8 cellular contexts compared by ENCODE assay signal in genomic region chr9:126914458-126915280, GRCh38. TPM values are rescaled to one million over a fixed set of nuclear protein-coding genes. Genes with fewer than 3 reads are reported as not detected.
A peak's percentile ranks its signal among the peaks of the same experiment; 100 is the strongest.
DNase-seq lines count a peak whose midpoint lies in the region; ATAC-seq, FAIRE-seq and TF ChIP-seq lines count a peak whose summit lies in the region.

A gene with protein sequence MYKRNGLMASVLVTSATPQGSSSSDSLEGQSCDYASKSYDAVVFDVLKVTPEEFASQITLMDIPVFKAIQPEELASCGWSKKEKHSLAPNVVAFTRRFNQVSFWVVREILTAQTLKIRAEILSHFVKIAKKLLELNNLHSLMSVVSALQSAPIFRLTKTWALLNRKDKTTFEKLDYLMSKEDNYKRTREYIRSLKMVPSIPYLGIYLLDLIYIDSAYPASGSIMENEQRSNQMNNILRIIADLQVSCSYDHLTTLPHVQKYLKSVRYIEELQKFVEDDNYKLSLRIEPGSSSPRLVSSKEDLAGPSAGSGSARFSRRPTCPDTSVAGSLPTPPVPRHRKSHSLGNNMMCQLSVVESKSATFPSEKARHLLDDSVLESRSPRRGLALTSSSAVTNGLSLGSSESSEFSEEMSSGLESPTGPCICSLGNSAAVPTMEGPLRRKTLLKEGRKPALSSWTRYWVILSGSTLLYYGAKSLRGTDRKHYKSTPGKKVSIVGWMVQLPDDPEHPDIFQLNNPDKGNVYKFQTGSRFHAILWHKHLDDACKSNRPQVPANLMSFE (plus strand): TSS chr9:126914782. CDS start chr9:126962290, 47,508 bp downstream.

- H3K9ac ChIP-seq in kidney (ENCODE audit: low read length in 2 of 2): peak within 1 kb of the TSS in 1 of 2 donors; percentile 12

- H3K9me3 ChIP-seq in kidney (ENCODE audit: control insufficient read depth in 1 of 2, low read length in 2 of 2): no peaks in the 10 kb centered on the region

- no peak for TF ChIP-seq CTCF in kidney (IDR thresholded peaks at IDR 0.05; ENCODE audit: borderline replicate concordance, extremely low read depth, insufficient read depth)

- peak; percentile 99 for DNase-seq in Ammon's horn (ENCODE audit: low spot score)
- DNase-seq in GM19238 (ENCODE audit: insufficient read length, low spot score): peak; percentile 98
- DNase-seq in NCI-H460 (ENCODE audit: extremely low read depth, low read depth): peak; percentile 94
- DNase-seq in activated CD4-positive, alpha-beta T cell treated with anti-CD3 and anti-CD28 coated beads for 1 hour: peak; percentile 75
- peak; percentile 96 for DNase-seq in cerebellum (ENCODE audit: low spot score)
- peak; percentile 98 for DNase-seq in kidney
- peak; percentile 74 to 90 (median 77) for DNase-seq in stimulated activated CD4-positive, alpha-beta T cell treated with anti-CD3 and anti-CD28 coated beads, Interleukin-12 subunit alpha, Interleukin-12 subunit beta, amount 100 ng/mL, for 48 hours (ENCODE audit: low read depth in 2 of 3, low spot score in 1 of 3)

- H3K36me3 ChIP-seq in kidney (ENCODE audit: control insufficient read depth in 1 of 2, insufficient read depth in 2 of 2, low read length in 2 of 2): no peaks in the 10 kb centered on the region

- H3K27ac ChIP-seq in kidney (ENCODE audit: low read depth in 2 of 2, low read length in 2 of 2): peak within 1 kb of the TSS in 1 of 2 donors; percentile 65

- FAIRE-seq in kidney (lab: Jason Lieb, UNC): no peak

- H3K4me3 ChIP-seq in kidney (ENCODE audit: low read length in 2 of 2): peak within 1 kb of the TSS; percentile 37 to 47

- ATAC-seq in HG03432 (IDR thresholded peaks at IDR 0.05; ENCODE audit: unreplicated experiment): peak; percentile 97

- intact Hi-C loops in kidney (cut with DNase I): no loop called here

- peaks cover 3 to 5% of the 10 kb centered on the region in 2 donors for H3K4me1 ChIP-seq in kidney (ENCODE audit: control insufficient read depth in 1 of 2, insufficient read depth in 1 of 2, low read depth in 1 of 2, low read length in 2 of 2)

RNA-seq across cellular contexts. Expression of the gene that starts here (rescaled TPM):
- total RNA-seq in NCI-H460 (2014; rRNA removed; shearing (Covaris generic)): 2.8 and 3.3 TPM in 2 replicates
- 12.5 and 16.2 TPM in 2 replicates for polyA plus RNA-seq in NCI-H460 (2014; cell fraction: nucleus; rRNA removed)
- total RNA-seq in cerebellum (84.7 TPM), kidney (25.2 TPM)
- 9.4 TPM for polyA plus RNA-seq in kidney (ENCODE audit: insufficient read depth, low read depth, low replicate concordance)
